Comparison of ENCODE assay signal across 13 cellular contexts in the genomic region with DNA sequence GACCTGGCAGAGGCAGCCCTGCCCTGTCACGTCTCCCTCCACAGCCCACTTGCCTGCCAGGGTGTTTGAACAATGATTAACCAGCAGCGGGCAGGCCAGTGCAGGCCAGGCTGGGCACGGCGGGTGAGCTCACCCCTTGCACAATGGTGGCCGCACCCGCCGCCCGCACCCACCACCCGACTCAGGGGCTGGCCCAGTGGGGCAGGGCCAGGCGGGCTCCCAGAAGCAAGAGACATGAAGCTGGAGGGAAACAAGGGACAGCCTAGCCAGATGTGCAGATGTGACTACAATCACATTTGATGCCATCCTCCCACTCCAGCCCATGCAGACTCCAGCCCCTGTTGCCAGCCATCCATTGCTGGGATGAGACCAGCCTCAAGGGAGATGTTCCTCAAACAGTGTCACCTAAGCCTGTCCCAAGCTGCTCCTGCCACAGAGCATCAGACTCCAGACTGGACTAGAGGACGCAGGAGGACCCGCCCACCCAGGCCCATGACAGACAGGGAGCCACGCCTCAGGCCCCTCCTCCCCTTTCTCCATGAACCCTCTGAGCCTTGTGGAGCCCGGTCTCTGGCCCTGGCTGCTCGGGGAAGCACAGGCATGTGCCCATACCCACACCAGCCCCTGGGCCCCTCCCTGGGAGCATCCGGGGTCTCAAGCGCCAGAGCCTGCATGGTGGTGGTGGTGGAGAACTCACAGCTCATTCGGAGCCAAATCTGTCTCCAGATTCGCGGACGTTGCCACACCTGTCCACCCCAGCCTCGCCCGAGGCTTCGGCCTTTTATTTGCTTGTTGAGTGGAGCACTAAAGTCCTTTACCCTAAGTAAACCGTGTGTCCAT. TPM values are rescaled to one million over a fixed set of nuclear protein-coding genes. Genes with fewer than 3 reads are reported as not detected.
DNase-seq lines count a peak whose midpoint lies in the region; ATAC-seq, FAIRE-seq and TF ChIP-seq lines count a peak whose summit lies in the region.
"Had no signal": no experiment of that assay in that cellular context is flagged by ENCODE, and none has a peak within 500 bp of the region (broad histone marks: within the 10 kb centered on the region; RNA-seq: fewer than 3 reads in every experiment).

No MANE protein-coding gene starts in this region.

- peaks cover 26 to 37% of the 10 kb centered on the region in 2 donors for H3K4me1 ChIP-seq in kidney (ENCODE audit: control insufficient read depth in 1 of 2, insufficient read depth in 1 of 2, low read depth in 1 of 2, low read length in 2 of 2)
- H3K4me1 ChIP-seq: HAP-1 had no signal

- H3K4me3 ChIP-seq in kidney (ENCODE audit: low read length in 2 of 2) (no peak overlapping the region), skin epidermis (no peak overlapping the region)
- H3K4me3 ChIP-seq: HAP-1, SJSA1 had no signal

- H3K9me3 ChIP-seq in kidney (ENCODE audit: control insufficient read depth in 1 of 2, low read length in 2 of 2) = no peaks in the 10 kb centered on the region
- H3K9me3 ChIP-seq: HAP-1, SJSA1 had no signal

- TF ChIP-seq CTCF in kidney (IDR thresholded peaks at IDR 0.05; ENCODE audit: borderline replicate concordance, extremely low read depth, insufficient read depth) = no peak

- DNase-seq in NCI-H748 (lab: John Stamatoyannopoulos, UW; ENCODE audit: unreplicated experiment) (peak; percentile 18), NCI-H748 treated with DMSO at 0.1 percent for 48 hours (lab: John Stamatoyannopoulos, UW) (no peak), SHP77 (lab: John Stamatoyannopoulos, UW) (peak; percentile 39 to 67), kidney (peak; percentile 95)
- DNase-seq: immature natural killer cell, NCI-H187 treated with DMSO at 0.1 percent for 48 hours had no signal

- no peak for FAIRE-seq in kidney (lab: Jason Lieb, UNC)
- FAIRE-seq: A204.1 had no signal

- ATAC-seq in HG02885 (IDR thresholded peaks at IDR 0.05; ENCODE audit: poor library complexity, unreplicated experiment) (no peak), GM21529 (IDR thresholded peaks at IDR 0.05; ENCODE audit: unreplicated experiment) (no peak), GM18867 (IDR thresholded peaks at IDR 0.05; ENCODE audit: unreplicated experiment) (no peak)

- intact Hi-C loops in kidney (cut with DNase I) = no loop called here

- no peaks in the 10 kb centered on the region for H3K36me3 ChIP-seq in kidney (ENCODE audit: control insufficient read depth in 1 of 2, insufficient read depth in 2 of 2, low read length in 2 of 2)
- H3K36me3 ChIP-seq: HAP-1, SJSA1 had no signal

- peak overlapping the region; percentile 92 to 96 for H3K27ac ChIP-seq in kidney (ENCODE audit: low read depth in 2 of 2, low read length in 2 of 2)
- H3K27ac ChIP-seq in skin epidermis = peak overlapping the region in 20 of 21 experiments; percentile 51 to 85 (median 79)
- H3K27ac ChIP-seq: SJSA1 had no signal

- no peak overlapping the region for H3K9ac ChIP-seq in kidney (ENCODE audit: low read length in 2 of 2)

RNA-seq across cellular contexts. Expression of gene SDC1, which starts 45.0 kb away (rescaled TPM):
- total RNA-seq in kidney = 266 TPM
- polyA plus RNA-seq in kidney (ENCODE audit: insufficient read depth, low read depth, low replicate concordance) = 206 TPM
- polyA plus RNA-seq: immature natural killer cell had no signal
